23 cellular contexts compared by ENCODE assay signal in genomic region chr7:102467581-102468415, GRCh38. TPM values are rescaled to one million over a fixed set of nuclear protein-coding genes. Genes with fewer than 3 reads are reported as not detected.
DNase-seq lines count a peak whose midpoint lies in the region; ATAC-seq and TF ChIP-seq lines count a peak whose summit lies in the region.
"Had no signal": no experiment of that assay in that cellular context is flagged by ENCODE, and none has a peak within 500 bp of the region (broad histone marks: within the 10 kb centered on the region; RNA-seq: fewer than 3 reads in every experiment).

No MANE protein-coding gene starts in this region.

- no peaks in the 10 kb centered on the region for H3K9me3 ChIP-seq in T-helper 17 cell (ENCODE audit: control insufficient read depth, low read length, poor library complexity, severe bottlenecking)
- H3K9me3 ChIP-seq in aorta (ENCODE audit: control insufficient read depth, low read length) = no peaks in the 10 kb centered on the region
- H3K9me3 ChIP-seq: A549, SJCRH30 had no signal

- ATAC-seq in left ventricle myocardium superior (no peak), Right ventricle myocardium superior (ENCODE audit: poor library complexity) (no peak), T-helper 17 cell (no peak), aorta (ENCODE audit: low FRiP score) (no peak), left colon (no peak)
- no peak for ATAC-seq in stimulated activated naive CD8-positive, alpha-beta T cell treated with anti-CD3 and anti-CD28 coated beads, Interleukin-15, amount 100 ng/mL, for 72 hours
- ATAC-seq: activated naive CD8-positive, alpha-beta T cell treated with anti-CD3 and anti-CD28 coated beads, Interleukin-2, amount 50 U/mL, for 24 hours; activated T-cell treated with anti-CD3 and anti-CD28 coated beads, Interleukin-2, amount 50 U/mL, for 72 hours; left lobe of liver had no signal

- no peaks in the 10 kb centered on the region for H3K27me3 Mint-ChIP-seq in T-helper 17 cell
- no peaks in the 10 kb centered on the region for H3K27me3 Mint-ChIP-seq in nephron (ENCODE audit: low read depth)
- H3K27me3 Mint-ChIP-seq in stimulated activated naive CD8-positive, alpha-beta T cell treated with anti-CD3 and anti-CD28 coated beads, Interleukin-15, amount 100 ng/mL, for 72 hours = no peaks in the 10 kb centered on the region
- H3K27me3 Mint-ChIP-seq: activated CD4-positive, alpha-beta T cell treated with anti-CD3 and anti-CD28 coated beads, Interleukin-2, amount 10 ng/mL, durations not matched to agents 7 days and 5 days; activated naive CD8-positive, alpha-beta T cell treated with anti-CD3 and anti-CD28 coated beads, Interleukin-2, amount 50 U/mL, for 24 hours; CD8-positive, alpha-beta memory T cell had no signal

- peak; percentile 26 for DNase-seq in left ventricle myocardium superior
- DNase-seq in Right ventricle myocardium superior = no peak
- DNase-seq in T-helper 17 cell = no peak
- peak; percentile 46 to 65 for DNase-seq in aorta
- no peak for DNase-seq in activated CD4-positive, alpha-beta T cell treated with anti-CD3 and anti-CD28 coated beads for 1 hour
- no peak for DNase-seq in stimulated activated naive CD8-positive, alpha-beta T cell treated with anti-CD3 and anti-CD28 coated beads, Interleukin-15, amount 100 ng/mL, for 72 hours
- DNase-seq in left colon = no peak
- DNase-seq: activated naive CD8-positive, alpha-beta T cell treated with anti-CD3 and anti-CD28 coated beads, Interleukin-2, amount 50 U/mL, for 24 hours; cortex of kidney; effector memory CD4-positive, alpha-beta T cell; erythroblast; KBM-7; NCI-H187 treated with DMSO at 0.1 percent for 48 hours; NCI-H2171 treated with DMSO at 0.1 percent for 48 hours had no signal

- H3K27ac Mint-ChIP-seq in T-helper 17 cell = peak overlapping the region; percentile 61
- no peak overlapping the region for H3K27ac Mint-ChIP-seq in nephron
- H3K27ac Mint-ChIP-seq in stimulated activated naive CD8-positive, alpha-beta T cell treated with anti-CD3 and anti-CD28 coated beads, Interleukin-15, amount 100 ng/mL, for 72 hours = peak overlapping the region in 1 of 2 donors; percentile 50
- H3K27ac Mint-ChIP-seq: activated naive CD8-positive, alpha-beta T cell treated with anti-CD3 and anti-CD28 coated beads, Interleukin-2, amount 50 U/mL, for 24 hours had no signal

- intact Hi-C loops in left ventricle myocardium superior (cut with micrococcal nuclease) (no loop called here), Right ventricle myocardium superior (cut with DNase I) (no loop called here), aorta (cut with DNase I) (no loop called here), left colon (cut with DNase I, micrococcal nuclease) (no loop called here)

- no peak for TF ChIP-seq CTCF in nephron (IDR thresholded peaks at IDR 0.05; ENCODE audit: unreplicated experiment in 3 of 3)

- H3K9me3 Mint-ChIP-seq in nephron = no peaks in the 10 kb centered on the region
- H3K9me3 Mint-ChIP-seq in stimulated activated naive CD8-positive, alpha-beta T cell treated with anti-CD3 and anti-CD28 coated beads, Interleukin-15, amount 100 ng/mL, for 72 hours = no peaks in the 10 kb centered on the region
- H3K9me3 Mint-ChIP-seq: activated CD4-positive, alpha-beta T cell treated with anti-CD3 and anti-CD28 coated beads, Interleukin-2, amount 10 ng/mL, durations not matched to agents 7 days and 5 days; activated naive CD8-positive, alpha-beta T cell treated with anti-CD3 and anti-CD28 coated beads, Interleukin-2, amount 50 U/mL, for 24 hours; activated T-cell treated with anti-CD3 and anti-CD28 coated beads, Interleukin-2, amount 50 U/mL, for 72 hours; CD8-positive, alpha-beta memory T cell; immature natural killer cell had no signal

- no peak overlapping the region for H3K27ac ChIP-seq in aorta (ENCODE audit: low read depth in 1 of 2, low read length in 2 of 2)
- H3K27ac ChIP-seq: A549, SJCRH30, skin epidermis had no signal

- H3K4me3 ChIP-seq in aorta (ENCODE audit: low read length in 2 of 2) = no peak overlapping the region
- H3K4me3 ChIP-seq: A549, SJCRH30, skin epidermis had no signal

- H3K36me3 ChIP-seq in aorta (ENCODE audit: control insufficient read depth in 1 of 2, insufficient read depth in 2 of 2, low read length in 1 of 2) = no peaks in the 10 kb centered on the region

- 86 to 92% methylated on average over 22 of the region's 22 CpGs for WGBS in aorta, 2 donors

- peaks cover 17% of the 10 kb centered on the region for H3K4me1 Mint-ChIP-seq in T-helper 17 cell
- peaks cover 9% of the 10 kb centered on the region for H3K4me1 Mint-ChIP-seq in nephron
- peaks cover 39% of the 10 kb centered on the region for H3K4me1 Mint-ChIP-seq in stimulated activated naive CD8-positive, alpha-beta T cell treated with anti-CD3 and anti-CD28 coated beads, Interleukin-15, amount 100 ng/mL, for 72 hours

- H3K36me3 Mint-ChIP-seq in T-helper 17 cell (ENCODE audit: low read depth) (no peaks in the 10 kb centered on the region), nephron (ENCODE audit: low read depth) (peaks cover 11% of the 10 kb centered on the region)

- H3K4me3 Mint-ChIP-seq in T-helper 17 cell (no peak overlapping the region), nephron (peak overlapping the region in 2 of 3 experiments; percentile 99)
- peak overlapping the region in 1 of 2 donors; percentile 24 for H3K4me3 Mint-ChIP-seq in stimulated activated naive CD8-positive, alpha-beta T cell treated with anti-CD3 and anti-CD28 coated beads, Interleukin-15, amount 100 ng/mL, for 72 hours
- H3K4me3 Mint-ChIP-seq: activated naive CD8-positive, alpha-beta T cell treated with anti-CD3 and anti-CD28 coated beads, Interleukin-2, amount 50 U/mL, for 24 hours had no signal

- no peaks in the 10 kb centered on the region for H3K27me3 ChIP-seq in aorta (ENCODE audit: control insufficient read depth in 1 of 2, insufficient read depth in 2 of 2, low read length in 1 of 2)
- H3K27me3 ChIP-seq: SJCRH30 had no signal

- H3K4me1 ChIP-seq in aorta (ENCODE audit: control insufficient read depth in 1 of 2, insufficient read depth in 2 of 2, low read length in 2 of 2) = no peaks in the 10 kb centered on the region

RNA-seq across cellular contexts. Expression of gene LRWD1, which starts 3.0 kb away (rescaled TPM):
- total RNA-seq in left ventricle myocardium superior (10.4 TPM), Right ventricle myocardium superior (9.7 TPM), T-helper 17 cell (10 to 100 TPM; 13.5 to 15.2 TPM), aorta (1 to 10 TPM; 8.6 to 9.4 TPM), left colon (10 to 100 TPM; 12.6 to 15.2 TPM)
- polyA plus RNA-seq in aorta = 10 to 100 TPM; 13.4 to 16.5 TPM

RNA-seq across cellular contexts. Expression of gene ALKBH4, which starts 3.1 kb away (rescaled TPM):
- total RNA-seq in left ventricle myocardium superior (4.5 TPM), Right ventricle myocardium superior (5.3 TPM), T-helper 17 cell (1 to 10 TPM; 4.4 to 5.5 TPM), aorta (1 to 10 TPM; 6.1 to 8.7 TPM), left colon (1 to 10 TPM; 9.5 to 9.9 TPM)
- 10 to 100 TPM in 1 of 2 donors, 1 to 10 TPM in 1; 9.1 to 10.2 TPM for polyA plus RNA-seq in aorta

RNA-seq across cellular contexts. Expression of gene POLR2J, which starts 10.9 kb away (rescaled TPM):
- total RNA-seq in left ventricle myocardium superior = 49.6 TPM
- total RNA-seq in Right ventricle myocardium superior = 51.3 TPM
- total RNA-seq in T-helper 17 cell = 10 to 100 TPM; 35.6 to 37.9 TPM
- total RNA-seq in aorta = 10 to 100 TPM; 29.6 to 35.9 TPM
- polyA plus RNA-seq in aorta = 10 to 100 TPM; 90.0 to 92.9 TPM
- 10 to 100 TPM; 49.4 to 50.9 TPM for total RNA-seq in left colon

RNA-seq across cellular contexts. Expression of gene ORAI2, which starts 34.4 kb away (rescaled TPM):
- total RNA-seq in left ventricle myocardium superior (3.1 TPM), Right ventricle myocardium superior (4.3 TPM), T-helper 17 cell (10 to 100 TPM; 33.9 to 50.5 TPM), aorta (10 to 100 TPM; 17.8 to 25.5 TPM), left colon (1 to 10 TPM; 4.2 to 6.8 TPM)
- polyA plus RNA-seq in aorta = 1 to 10 TPM; 3.1 to 7.4 TPM

RNA-seq across cellular contexts. Expression of gene RASA4B, which starts 49.8 kb away (rescaled TPM):
- total RNA-seq in left ventricle myocardium superior = 7.5 TPM
- total RNA-seq in Right ventricle myocardium superior = 9.3 TPM
- total RNA-seq in T-helper 17 cell = 10 to 100 TPM; 20.7 to 23.7 TPM
- 10 to 100 TPM; 44.1 to 81.9 TPM for total RNA-seq in aorta
- 10 to 100 TPM; 14.4 to 50.9 TPM for polyA plus RNA-seq in aorta
- total RNA-seq in left colon = 10 to 100 TPM; 13.4 to 22.5 TPM

Comparison
In these comparisons a context has a peak if more than half of its experiments do, and no peak if none do; other contexts are left out.
1. DNase-seq: peak in left ventricle myocardium superior (single experiment) and aorta (2 of 2); none in Right ventricle myocardium superior (single experiment), T-helper 17 cell (0 of 3), activated CD4-positive, alpha-beta T cell treated with anti-CD3 and anti-CD28 coated beads for 1 hour (single experiment), stimulated activated naive CD8-positive, alpha-beta T cell treated with anti-CD3 and anti-CD28 coated beads, Interleukin-15, amount 100 ng/mL, for 72 hours (0 of 2) and left colon (0 of 2).